Comparison of ENCODE assay signal across 13 cellular contexts in the genomic region with DNA sequence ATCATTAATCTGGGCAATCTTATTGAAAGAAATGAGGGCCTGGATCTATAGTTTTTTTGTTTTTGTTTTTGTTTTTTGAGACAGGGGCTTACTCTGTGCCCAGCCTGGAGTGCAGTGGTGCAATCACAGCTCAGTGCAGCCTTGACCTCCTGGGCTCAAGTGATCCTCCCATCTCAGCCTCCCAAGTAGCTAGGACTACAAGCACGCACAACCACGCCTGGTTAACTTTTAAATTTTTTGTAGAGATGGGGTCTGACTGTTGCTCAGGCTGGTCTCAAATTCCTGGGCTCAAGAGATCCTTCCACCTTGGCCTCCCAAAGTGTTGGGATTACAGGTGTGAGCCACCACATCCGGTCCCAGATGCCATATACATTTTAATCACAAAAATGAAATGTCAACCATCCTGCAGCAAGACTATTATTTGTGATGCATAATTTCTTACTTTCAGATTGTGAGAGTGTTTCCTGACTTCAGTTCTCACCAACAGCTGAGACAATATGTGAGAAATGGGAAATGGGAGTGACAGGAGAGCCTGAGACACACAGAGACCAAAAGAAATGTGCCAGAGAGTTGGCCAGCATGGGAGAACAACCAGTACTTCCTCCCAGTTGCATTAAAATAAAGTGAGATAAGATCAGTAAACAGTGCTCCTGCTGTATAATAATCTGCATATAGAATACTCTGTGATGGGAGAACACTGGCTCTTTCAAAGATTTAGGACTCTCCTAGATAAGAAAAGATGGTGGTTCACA.
DNase-seq lines count a peak whose midpoint lies in the region; ATAC-seq, FAIRE-seq and TF ChIP-seq lines count a peak whose summit lies in the region.
"Had no signal": no experiment of that assay in that cellular context is flagged by ENCODE, and none has a peak within 500 bp of the region (broad histone marks: within the 10 kb centered on the region; RNA-seq: fewer than 3 reads in every experiment).

No MANE protein-coding gene starts in this region.

- FAIRE-seq in pancreas (lab: Jason Lieb, UNC) = no peak
- FAIRE-seq: colon had no signal

- H3K4me1 Mint-ChIP-seq in stimulated activated memory B cell treated with anti-CD40 and anti-IgM and Interleukin-4, amounts not matched to agents 10 μg/mL and 1 μg/mL and 100 μg/mL, for 72 hours = peaks cover 53% of the 10 kb centered on the region

- intact Hi-C loops in Right ventricle myocardium superior (cut with DNase I) (no loop called here), Right ventricle myocardium inferior (cut with DNase I) (no loop called here), dorsolateral prefrontal cortex (cut with DNase I) (no loop called here), pancreas (cut with DNase I) (no loop called here)

- H3K36me3 Mint-ChIP-seq in stimulated activated memory B cell treated with anti-CD40 and anti-IgM and Interleukin-4, amounts not matched to agents 10 μg/mL and 1 μg/mL and 100 μg/mL, for 72 hours = no peaks in the 10 kb centered on the region

- no peak overlapping the region for H3K4me3 ChIP-seq in dorsolateral prefrontal cortex
- H3K4me3 ChIP-seq in pancreas = no peak overlapping the region
- H3K4me3 ChIP-seq: adrenal gland, esophagus squamous epithelium, upper lobe of right lung had no signal

- ATAC-seq in Right ventricle myocardium superior (ENCODE audit: poor library complexity) (peak; percentile 49), Right ventricle myocardium inferior (no peak), pancreas (no peak), GM19328 (IDR thresholded peaks at IDR 0.05; ENCODE audit: unreplicated experiment) (no peak)
- ATAC-seq in stimulated activated memory B cell treated with anti-CD40 and anti-IgM and Interleukin-4, amounts not matched to agents 10 μg/mL and 1 μg/mL and 100 μg/mL, for 72 hours = no peak
- ATAC-seq: upper lobe of right lung had no signal

- H3K27ac ChIP-seq in dorsolateral prefrontal cortex (peak overlapping the region in 34 of 59 donors; percentile 7 to 74 (median 46)), pancreas (no peak overlapping the region)
- H3K27ac ChIP-seq: esophagus squamous epithelium, upper lobe of right lung had no signal

- 98 to 100% methylated on average over 3 of the region's 3 CpGs for WGBS in pancreas, 2 donors

- DNase-seq in Right ventricle myocardium superior (no peak), Right ventricle myocardium inferior (ENCODE audit: missing footprints) (no peak), NCI-H146 (lab: John Stamatoyannopoulos, UW) (peak; percentile 5), dorsolateral prefrontal cortex (no peak), AG08395 (ENCODE audit: low spot score) (no peak), pancreas (no peak)
- DNase-seq: activated T-cell treated with anti-CD3 and anti-CD28 coated beads, Interleukin-2, amount 50 U/mL, for 1 hour; adrenal gland; esophagus squamous epithelium; upper lobe of right lung had no signal

- H3K27me3 ChIP-seq in dorsolateral prefrontal cortex (no peaks in the 10 kb centered on the region), pancreas (no peaks in the 10 kb centered on the region)
- H3K27me3 ChIP-seq: adrenal gland, esophagus squamous epithelium, upper lobe of right lung had no signal

- H3K27me3 Mint-ChIP-seq in stimulated activated memory B cell treated with anti-CD40 and anti-IgM and Interleukin-4, amounts not matched to agents 10 μg/mL and 1 μg/mL and 100 μg/mL, for 72 hours = no peaks in the 10 kb centered on the region

- H3K4me1 ChIP-seq in pancreas = no peaks in the 10 kb centered on the region
- H3K4me1 ChIP-seq: upper lobe of right lung had no signal

- no peaks in the 10 kb centered on the region for H3K9me3 ChIP-seq in pancreas
- H3K9me3 ChIP-seq: adrenal gland, esophagus squamous epithelium, upper lobe of right lung had no signal

- no peaks in the 10 kb centered on the region for H3K36me3 ChIP-seq in pancreas
- H3K36me3 ChIP-seq: adrenal gland, esophagus squamous epithelium, upper lobe of right lung had no signal

- TF ChIP-seq CTCF in dorsolateral prefrontal cortex (IDR thresholded peaks at IDR 0.05 in 54 of 56, conservative IDR thresholded peaks at IDR 0.05 in 2 of 56; ENCODE audit: low read depth in 1 of 56, partially characterized antibody in 56 of 56) = no peak
- no peak for TF ChIP-seq CTCF in pancreas (IDR thresholded peaks at IDR 0.05)

- H3K27ac Mint-ChIP-seq in stimulated activated memory B cell treated with anti-CD40 and anti-IgM and Interleukin-4, amounts not matched to agents 10 μg/mL and 1 μg/mL and 100 μg/mL, for 72 hours = peak overlapping the region; percentile 89

- no peak overlapping the region for H3K4me3 Mint-ChIP-seq in stimulated activated memory B cell treated with anti-CD40 and anti-IgM and Interleukin-4, amounts not matched to agents 10 μg/mL and 1 μg/mL and 100 μg/mL, for 72 hours

- H3K9me3 Mint-ChIP-seq in stimulated activated memory B cell treated with anti-CD40 and anti-IgM and Interleukin-4, amounts not matched to agents 10 μg/mL and 1 μg/mL and 100 μg/mL, for 72 hours = no peaks in the 10 kb centered on the region

Comparison
In these comparisons a context has a peak if more than half of its experiments do, and no peak if none do; other contexts are left out.
1. H3K27ac ChIP-seq: peak in dorsolateral prefrontal cortex (34 of 59); none in pancreas (0 of 4).